1 cellular context compared by ENCODE assay signal in genomic region chr11:69443138-69443967, GRCh38.
A peak's percentile ranks its signal among the peaks of the same experiment; 100 is the strongest.
TF ChIP-seq lines count a peak whose summit lies in the region.

No MANE protein-coding gene starts in this region.

TF ChIP-seq in K562, 482 proteins besides CTCF, POLR2A, EP300 and RAD21 (continued from another document and continues in another):
- TF ChIP-seq, protein P1, sequence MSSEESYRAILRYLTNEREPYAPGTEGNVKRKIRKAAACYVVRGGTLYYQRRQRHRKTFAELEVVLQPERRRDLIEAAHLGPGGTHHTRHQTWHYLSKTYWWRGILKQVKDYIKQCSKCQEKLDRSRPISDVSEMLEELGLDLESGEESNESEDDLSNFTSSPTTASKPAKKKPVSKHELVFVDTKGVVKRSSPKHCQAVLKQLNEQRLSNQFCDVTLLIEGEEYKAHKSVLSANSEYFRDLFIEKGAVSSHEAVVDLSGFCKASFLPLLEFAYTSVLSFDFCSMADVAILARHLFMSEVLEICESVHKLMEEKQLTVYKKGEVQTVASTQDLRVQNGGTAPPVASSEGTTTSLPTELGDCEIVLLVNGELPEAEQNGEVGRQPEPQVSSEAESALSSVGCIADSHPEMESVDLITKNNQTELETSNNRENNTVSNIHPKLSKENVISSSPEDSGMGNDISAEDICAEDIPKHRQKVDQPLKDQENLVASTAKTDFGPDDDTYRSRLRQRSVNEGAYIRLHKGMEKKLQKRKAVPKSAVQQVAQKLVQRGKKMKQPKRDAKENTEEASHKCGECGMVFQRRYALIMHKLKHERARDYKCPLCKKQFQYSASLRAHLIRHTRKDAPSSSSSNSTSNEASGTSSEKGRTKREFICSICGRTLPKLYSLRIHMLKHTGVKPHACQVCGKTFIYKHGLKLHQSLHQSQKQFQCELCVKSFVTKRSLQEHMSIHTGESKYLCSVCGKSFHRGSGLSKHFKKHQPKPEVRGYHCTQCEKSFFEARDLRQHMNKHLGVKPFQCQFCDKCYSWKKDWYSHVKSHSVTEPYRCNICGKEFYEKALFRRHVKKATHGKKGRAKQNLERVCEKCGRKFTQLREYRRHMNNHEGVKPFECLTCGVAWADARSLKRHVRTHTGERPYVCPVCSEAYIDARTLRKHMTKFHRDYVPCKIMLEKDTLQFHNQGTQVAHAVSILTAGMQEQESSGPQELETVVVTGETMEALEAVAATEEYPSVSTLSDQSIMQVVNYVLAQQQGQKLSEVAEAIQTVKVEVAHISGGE (CRISPR knock-in tag; IDR thresholded peaks at IDR 0.05): peak in 1 of 3 experiments; percentile 41; a peak in 2 of 6 replicates
- TF ChIP-seq COPS2 (conservative IDR thresholded peaks at IDR 0.05) (no peak), CHD7 (IDR thresholded peaks at IDR 0.05; ENCODE audit: low read depth, low read length) (no peak), GTF2B (IDR thresholded peaks at IDR 0.05; ENCODE audit: extremely low read depth, insufficient read length) (no peak), BCOR (IDR thresholded peaks at IDR 0.05) (no peak), BMI1 (IDR thresholded peaks at IDR 0.05; ENCODE audit: low read length) (no peak), TFE3 (CRISPR knock-in tag; IDR thresholded peaks at IDR 0.05) (0 out of 2 replicates have a peak, but pooled peaks have one; percentile 0), ZNF274 (IDR thresholded peaks at IDR 0.05; ENCODE audit: borderline replicate concordance, low read depth, low read length) (no peak), ADNP (tag; IDR thresholded peaks at IDR 0.05) (no peak), KLF10 (CRISPR knock-in tag; IDR thresholded peaks at IDR 0.05) (no peak), PHF8 (IDR thresholded peaks at IDR 0.05; ENCODE audit: borderline replicate concordance, low read length) (peak; percentile 85; the same call in 1 of the 2 replicates), BRD9 (IDR thresholded peaks at IDR 0.05; ENCODE audit: low read depth, partially characterized antibody) (peak; percentile 43), FOXA3 (CRISPR knock-in tag; conservative IDR thresholded peaks at IDR 0.05 in 1 of 2, IDR thresholded peaks at IDR 0.05 in 1 of 2) (no peak), ZFPM2 (CRISPR knock-in tag; IDR thresholded peaks at IDR 0.05) (no peak), ELF1 (tag; IDR thresholded peaks at IDR 0.05) (no peak), TOE1 (IDR thresholded peaks at IDR 0.05; ENCODE audit: borderline replicate concordance) (0 out of 2 replicates have a peak, but pooled peaks have one; percentile 31), TOE1 (CRISPR knock-in tag; IDR thresholded peaks at IDR 0.05; ENCODE audit: borderline replicate concordance, low read depth) (no peak), ARNT (IDR thresholded peaks at IDR 0.05) (no peak), ZZZ3 (IDR thresholded peaks at IDR 0.05) (no peak), SAFB2 (IDR thresholded peaks at IDR 0.05; ENCODE audit: borderline replicate concordance, low read depth, low read length, severe bottlenecking) (no peak), IRF9 (tag; IDR thresholded peaks at IDR 0.05) (no peak), GTF2A2 (tag; IDR thresholded peaks at IDR 0.05) (no peak), MAFK (IDR thresholded peaks at IDR 0.05; ENCODE audit: low read length) (no peak), MTF1 (CRISPR knock-in tag; IDR thresholded peaks at IDR 0.05; ENCODE audit: borderline replicate concordance) (no peak)
- TF ChIP-seq, protein P2, sequence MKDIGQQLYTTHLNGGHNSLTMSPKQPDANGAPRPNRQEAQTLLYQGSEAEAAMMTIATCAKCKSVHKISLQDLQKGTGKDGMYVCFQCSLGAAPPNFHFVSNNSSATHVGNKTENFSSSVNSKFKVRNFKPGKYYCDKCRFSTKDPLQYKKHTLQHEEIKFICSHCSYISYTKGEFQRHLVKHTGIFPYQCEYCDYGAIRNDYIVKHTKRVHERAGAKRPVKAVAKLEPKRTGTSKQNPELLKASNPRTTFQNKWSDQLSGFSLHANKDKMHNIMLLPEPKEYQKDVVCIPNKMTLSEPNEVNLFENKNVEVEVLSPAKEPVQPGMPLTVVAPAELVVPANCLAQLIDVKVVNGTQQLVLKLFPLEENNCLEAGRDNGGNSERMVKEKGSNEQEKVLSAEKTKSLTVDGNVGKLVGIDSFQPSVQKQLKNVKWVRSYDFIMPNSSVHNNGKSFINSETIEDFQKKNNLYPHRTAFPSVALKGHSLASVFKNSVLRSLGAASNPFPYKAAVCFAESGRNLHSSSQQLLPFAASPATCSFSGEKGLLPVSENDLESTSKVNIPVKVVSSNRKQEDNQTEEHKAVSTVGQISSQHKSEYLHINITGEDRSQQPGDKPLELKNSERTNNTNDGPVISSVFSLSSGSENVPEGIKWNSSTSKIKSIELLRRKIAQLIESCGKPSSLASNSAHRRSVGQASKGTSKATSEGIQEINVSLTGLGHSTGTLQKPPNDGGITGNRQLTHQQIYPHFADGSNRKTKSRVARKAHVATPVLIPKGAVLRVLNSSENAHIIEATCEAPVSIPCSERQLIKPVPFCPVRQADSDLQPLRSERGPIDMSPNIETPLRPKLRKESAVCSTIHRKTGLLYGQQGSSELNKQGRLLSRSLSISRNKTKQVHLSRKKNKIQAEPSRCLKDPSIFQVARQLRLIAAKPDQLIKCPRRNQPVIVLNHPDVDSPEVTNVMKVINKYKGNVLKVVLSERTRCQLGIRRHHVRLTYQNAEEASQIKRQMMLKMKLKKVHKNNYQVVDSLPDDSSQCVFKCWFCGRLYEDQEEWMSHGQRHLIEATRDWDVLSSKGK (CRISPR knock-in tag; IDR thresholded peaks at IDR 0.05): no peak
- TF ChIP-seq, protein P3, sequence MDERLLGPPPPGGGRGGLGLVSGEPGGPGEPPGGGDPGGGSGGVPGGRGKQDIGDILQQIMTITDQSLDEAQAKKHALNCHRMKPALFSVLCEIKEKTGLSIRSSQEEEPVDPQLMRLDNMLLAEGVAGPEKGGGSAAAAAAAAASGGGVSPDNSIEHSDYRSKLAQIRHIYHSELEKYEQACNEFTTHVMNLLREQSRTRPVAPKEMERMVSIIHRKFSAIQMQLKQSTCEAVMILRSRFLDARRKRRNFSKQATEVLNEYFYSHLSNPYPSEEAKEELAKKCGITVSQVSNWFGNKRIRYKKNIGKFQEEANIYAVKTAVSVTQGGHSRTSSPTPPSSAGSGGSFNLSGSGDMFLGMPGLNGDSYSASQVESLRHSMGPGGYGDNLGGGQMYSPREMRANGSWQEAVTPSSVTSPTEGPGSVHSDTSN (CRISPR knock-in tag; IDR thresholded peaks at IDR 0.05; ENCODE audit: low read depth): no peak
- TF ChIP-seq, protein P3 (tag; conservative IDR thresholded peaks at IDR 0.05; ENCODE audit: low read depth): peak; percentile 21; the same call in 1 of the 2 replicates
- TF ChIP-seq, protein P4, sequence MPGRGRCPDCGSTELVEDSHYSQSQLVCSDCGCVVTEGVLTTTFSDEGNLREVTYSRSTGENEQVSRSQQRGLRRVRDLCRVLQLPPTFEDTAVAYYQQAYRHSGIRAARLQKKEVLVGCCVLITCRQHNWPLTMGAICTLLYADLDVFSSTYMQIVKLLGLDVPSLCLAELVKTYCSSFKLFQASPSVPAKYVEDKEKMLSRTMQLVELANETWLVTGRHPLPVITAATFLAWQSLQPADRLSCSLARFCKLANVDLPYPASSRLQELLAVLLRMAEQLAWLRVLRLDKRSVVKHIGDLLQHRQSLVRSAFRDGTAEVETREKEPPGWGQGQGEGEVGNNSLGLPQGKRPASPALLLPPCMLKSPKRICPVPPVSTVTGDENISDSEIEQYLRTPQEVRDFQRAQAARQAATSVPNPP (IDR thresholded peaks at IDR 0.05; ENCODE audit: borderline replicate concordance, insufficient read depth, insufficient read length): no peak
